ENCODE assay signal across 14 cellular contexts in genomic region chr16:85473909-85474640, GRCh38.
DNase-seq lines count a peak whose midpoint lies in the region; ATAC-seq and TF ChIP-seq lines count a peak whose summit lies in the region.
"Had no signal": no experiment of that assay in that cellular context is flagged by ENCODE, and none has a peak within 500 bp of the region (broad histone marks: within the 10 kb centered on the region; RNA-seq: fewer than 3 reads in every experiment).

No MANE protein-coding gene starts in this region.

- no peak for TF ChIP-seq CTCF in brain (conservative IDR thresholded peaks at IDR 0.05)
- TF ChIP-seq CTCF in ovary (IDR thresholded peaks at IDR 0.05): no peak

- no peak overlapping the region for H3K4me3 ChIP-seq in ovary
- H3K4me3 ChIP-seq: lung had no signal

- no peaks in the 10 kb centered on the region for H3K27me3 Mint-ChIP-seq in brain

- no peak for TF ChIP-seq POLR2A in ovary (IDR thresholded peaks at IDR 0.05)

- H3K9me3 ChIP-seq in ovary: no peaks in the 10 kb centered on the region

- peaks cover 16% of the 10 kb centered on the region for H3K4me1 ChIP-seq in ovary (ENCODE audit: insufficient read depth)

- intact Hi-C loops in ovary (cut with DNase I): no loop called here
- intact Hi-C loops in left colon (cut with DNase I, micrococcal nuclease): no loop called here

- no peak for ATAC-seq in left colon
- ATAC-seq in HG02884 (IDR thresholded peaks at IDR 0.05; ENCODE audit: unreplicated experiment): no peak
- ATAC-seq: PC-3 had no signal

- H3K36me3 ChIP-seq in ovary: no peaks in the 10 kb centered on the region

- peak overlapping the region in 1 of 2 donors; percentile 25 for H3K27ac ChIP-seq in ovary
- H3K27ac ChIP-seq: KMS-11 had no signal

- H3K4me1 Mint-ChIP-seq in brain: peaks cover 72% of the 10 kb centered on the region

- H3K9me3 Mint-ChIP-seq in brain: peaks cover 0 to 4% (median 0%) of the 10 kb centered on the region in 5 experiments

- DNase-seq in DMS 273 treated with DMSO at 0.1 percent for 48 hours (lab: John Stamatoyannopoulos, UW) (peak; percentile 92), NCI-H1092 (lab: John Stamatoyannopoulos, UW) (peak; percentile 72), ovary (peak in 3 of 5 donors; percentile 49 to 71 (median 62)), left colon (no peak), mucosa of gallbladder (ENCODE audit: low spot score) (no peak), DMS114 treated with DMSO at 0.1 percent for 48 hours (lab: John Stamatoyannopoulos, UW; ENCODE audit: unreplicated experiment) (no peak)
- DNase-seq: activated CD4-positive, CD25-positive, alpha-beta regulatory T cell; activated effector memory CD4-positive, alpha-beta T cell treated with anti-CD3 and anti-CD28 coated beads, Interleukin-2, amount 50 U/mL, for 16 hours; foreskin melanocyte; PC-3 had no signal

- H3K36me3 Mint-ChIP-seq in brain: peaks cover 4% of the 10 kb centered on the region

- H3K4me3 Mint-ChIP-seq in brain: peak overlapping the region in 2 of 5 experiments; percentile 24 to 46

- 21 to 35% (median 22%) methylated on average over 21 of the region's 21 CpGs for WGBS in ovary, 3 donors

- H3K27ac Mint-ChIP-seq in brain: peak overlapping the region; percentile 60 to 94 (median 91)

- H3K27me3 ChIP-seq in ovary: no peaks in the 10 kb centered on the region

- no peak for TF ChIP-seq EP300 in ovary (IDR thresholded peaks at IDR 0.05)

Comparison
In these comparisons a context has a peak if more than half of its experiments do, and no peak if none do; other contexts are left out.
1. DNase-seq: peak in DMS 273 treated with DMSO at 0.1 percent for 48 hours (single experiment), NCI-H1092 (single experiment) and ovary (3 of 5); none in left colon (0 of 2), mucosa of gallbladder (single experiment) and DMS114 treated with DMSO at 0.1 percent for 48 hours (single experiment).